In genomic region chr3:64225695-64226499, GRCh38 we compare ENCODE assay signal across 9 cellular contexts. TPM values are rescaled to one million over a fixed set of nuclear protein-coding genes. Genes with fewer than 3 reads are reported as not detected.
DNase-seq lines count a peak whose midpoint lies in the region; ATAC-seq and TF ChIP-seq lines count a peak whose summit lies in the region.
"Had no signal": no experiment of that assay in that cellular context is flagged by ENCODE, and none has a peak within 500 bp of the region (broad histone marks: within the 10 kb centered on the region; RNA-seq: fewer than 3 reads in every experiment).

No MANE protein-coding gene starts in this region.

- H2AFZ ChIP-seq in neural cell (ENCODE audit: low read depth, low read length): peak overlapping the region; percentile 5

- TF ChIP-seq RAD21 in neural cell (conservative IDR thresholded peaks at IDR 0.05): no peak

- H3K79me2 ChIP-seq in neural cell (replicated peaks; ENCODE audit: insufficient read depth, low read length): no peaks in the 10 kb centered on the region

- H3K27ac ChIP-seq in BLaER1: no peak overlapping the region
- H3K27ac ChIP-seq in caudate nucleus (ENCODE audit: low read depth, low read length): peak overlapping the region; percentile 49
- H3K27ac ChIP-seq in neural cell (ENCODE audit: low read length): peak overlapping the region; percentile 53
- H3K27ac ChIP-seq in CD8-positive, alpha-beta memory T cell (ENCODE audit: low read depth, low read length): no peak overlapping the region

- H3K9me2 ChIP-seq in neural cell (ENCODE audit: insufficient read depth, low read length): no peaks in the 10 kb centered on the region

- TF ChIP-seq CTCF in neural cell (IDR thresholded peaks at IDR 0.05; ENCODE audit: poor library complexity, severe bottlenecking): no peak

- H3K4me3 Mint-ChIP-seq in CD8-positive, alpha-beta memory T cell: no peak overlapping the region
- H3K4me3 Mint-ChIP-seq: activated naive CD4-positive, alpha-beta T cell treated with anti-CD3 and anti-CD28 coated beads, Interleukin-2, amount 50 U/mL, for 24 hours had no signal

- peaks cover 0 to 2% (median 0%) of the 10 kb centered on the region in 3 donors for H3K36me3 Mint-ChIP-seq in CD8-positive, alpha-beta memory T cell
- H3K36me3 Mint-ChIP-seq: activated naive CD4-positive, alpha-beta T cell treated with anti-CD3 and anti-CD28 coated beads, Interleukin-2, amount 50 U/mL, for 24 hours had no signal

- H3K9me3 ChIP-seq in BLaER1: no peaks in the 10 kb centered on the region
- H3K9me3 ChIP-seq in neural cell (ENCODE audit: low read length): no peaks in the 10 kb centered on the region
- H3K9me3 ChIP-seq in CD8-positive, alpha-beta memory T cell (ENCODE audit: low read length): no peaks in the 10 kb centered on the region

- TF ChIP-seq EP300 in neural cell (conservative IDR thresholded peaks at IDR 0.05; ENCODE audit: poor library complexity, severe bottlenecking): no peak

- H3K27ac Mint-ChIP-seq in CD8-positive, alpha-beta memory T cell: no peak overlapping the region
- H3K27ac Mint-ChIP-seq: activated naive CD4-positive, alpha-beta T cell treated with anti-CD3 and anti-CD28 coated beads, Interleukin-2, amount 50 U/mL, for 24 hours had no signal

- ATAC-seq in HG02884 (IDR thresholded peaks at IDR 0.05; ENCODE audit: unreplicated experiment) (peak; percentile 7), GM21381 (IDR thresholded peaks at IDR 0.05; ENCODE audit: unreplicated experiment) (no peak)

- peaks cover 26% of the 10 kb centered on the region for H3K4me1 ChIP-seq in BLaER1
- H3K4me1 ChIP-seq in CD8-positive, alpha-beta memory T cell (ENCODE audit: insufficient read depth, low read length): no peaks in the 10 kb centered on the region

- H4K20me1 ChIP-seq in BLaER1 (no peaks in the 10 kb centered on the region), neural cell (ENCODE audit: insufficient read depth) (no peaks in the 10 kb centered on the region)

- peak overlapping the region; percentile 52 for H3K4me2 ChIP-seq in BLaER1
- peak overlapping the region; percentile 47 for H3K4me2 ChIP-seq in neural cell (ENCODE audit: low read length)

- no peaks in the 10 kb centered on the region for H3F3A ChIP-seq in neural cell (ENCODE audit: insufficient read depth, low read length, poor library complexity, severe bottlenecking)

- H3K36me3 ChIP-seq in BLaER1 (no peaks in the 10 kb centered on the region), neural cell (ENCODE audit: insufficient read depth, low read length) (no peaks in the 10 kb centered on the region)
- no peaks in the 10 kb centered on the region for H3K36me3 ChIP-seq in CD8-positive, alpha-beta memory T cell (ENCODE audit: insufficient read depth, low read length)

- POLR2A ChIA-PET in CD8-positive, alpha-beta memory T cell (lab: Charles Lee): no interaction called here

- peaks cover 0 to 2% (median 0%) of the 10 kb centered on the region in 5 donors for H3K9me3 Mint-ChIP-seq in CD8-positive, alpha-beta memory T cell
- H3K9me3 Mint-ChIP-seq: activated naive CD4-positive, alpha-beta T cell treated with anti-CD3 and anti-CD28 coated beads, Interleukin-2, amount 50 U/mL, for 24 hours had no signal

- H3K27me3 ChIP-seq in BLaER1 (no peaks in the 10 kb centered on the region), neural cell (ENCODE audit: insufficient read depth, low read depth, low read length) (no peaks in the 10 kb centered on the region)
- no peaks in the 10 kb centered on the region for H3K27me3 ChIP-seq in CD8-positive, alpha-beta memory T cell (ENCODE audit: insufficient read depth, low read length, poor library complexity, severe bottlenecking)

- DNase-seq in caudate nucleus (lab: John Stamatoyannopoulos, UW) (no peak), AG20443 (ENCODE audit: low spot score) (no peak)
- DNase-seq in CD8-positive, alpha-beta memory T cell: no peak
- DNase-seq in activated CD8-positive, alpha-beta memory T cell treated with anti-CD3 and anti-CD28 coated beads, Interleukin-2, amount 50 U/mL, for 4 hours: no peak

- no peak overlapping the region for H3K4me3 ChIP-seq in BLaER1
- H3K4me3 ChIP-seq in neural cell (ENCODE audit: low read length): peak overlapping the region; percentile 59
- H3K4me3 ChIP-seq in CD8-positive, alpha-beta memory T cell (ENCODE audit: low read length): no peak overlapping the region

- CTCF ChIA-PET in CD8-positive, alpha-beta memory T cell (lab: Charles Lee): no interaction called here

- H3K4me1 Mint-ChIP-seq in CD8-positive, alpha-beta memory T cell: no peaks in the 10 kb centered on the region
- H3K4me1 Mint-ChIP-seq: activated naive CD4-positive, alpha-beta T cell treated with anti-CD3 and anti-CD28 coated beads, Interleukin-2, amount 50 U/mL, for 24 hours had no signal

- peaks cover 7 to 17% of the 10 kb centered on the region in 2 donors for H3K27me3 Mint-ChIP-seq in CD8-positive, alpha-beta memory T cell

- H3K9ac ChIP-seq in BLaER1: no peak overlapping the region
- peak overlapping the region; percentile 58 for H3K9ac ChIP-seq in neural cell (ENCODE audit: low read length)

TF ChIP-seq in neural cell, 6 proteins besides CTCF, POLR2A, EP300 and RAD21:
- TF ChIP-seq EZH2 (IDR thresholded peaks at IDR 0.05; ENCODE audit: borderline replicate concordance, insufficient read depth, low read length, poor library complexity, severe bottlenecking) (no peak), POLR2AphosphoS5 (IDR thresholded peaks at IDR 0.05) (no peak), MXI1 (conservative IDR thresholded peaks at IDR 0.05; ENCODE audit: poor library complexity, severe bottlenecking) (no peak), TAF1 (IDR thresholded peaks at IDR 0.05; ENCODE audit: low read depth) (no peak), SMC3 (conservative IDR thresholded peaks at IDR 0.05; ENCODE audit: poor library complexity) (no peak)
- TF ChIP-seq, protein P1, sequence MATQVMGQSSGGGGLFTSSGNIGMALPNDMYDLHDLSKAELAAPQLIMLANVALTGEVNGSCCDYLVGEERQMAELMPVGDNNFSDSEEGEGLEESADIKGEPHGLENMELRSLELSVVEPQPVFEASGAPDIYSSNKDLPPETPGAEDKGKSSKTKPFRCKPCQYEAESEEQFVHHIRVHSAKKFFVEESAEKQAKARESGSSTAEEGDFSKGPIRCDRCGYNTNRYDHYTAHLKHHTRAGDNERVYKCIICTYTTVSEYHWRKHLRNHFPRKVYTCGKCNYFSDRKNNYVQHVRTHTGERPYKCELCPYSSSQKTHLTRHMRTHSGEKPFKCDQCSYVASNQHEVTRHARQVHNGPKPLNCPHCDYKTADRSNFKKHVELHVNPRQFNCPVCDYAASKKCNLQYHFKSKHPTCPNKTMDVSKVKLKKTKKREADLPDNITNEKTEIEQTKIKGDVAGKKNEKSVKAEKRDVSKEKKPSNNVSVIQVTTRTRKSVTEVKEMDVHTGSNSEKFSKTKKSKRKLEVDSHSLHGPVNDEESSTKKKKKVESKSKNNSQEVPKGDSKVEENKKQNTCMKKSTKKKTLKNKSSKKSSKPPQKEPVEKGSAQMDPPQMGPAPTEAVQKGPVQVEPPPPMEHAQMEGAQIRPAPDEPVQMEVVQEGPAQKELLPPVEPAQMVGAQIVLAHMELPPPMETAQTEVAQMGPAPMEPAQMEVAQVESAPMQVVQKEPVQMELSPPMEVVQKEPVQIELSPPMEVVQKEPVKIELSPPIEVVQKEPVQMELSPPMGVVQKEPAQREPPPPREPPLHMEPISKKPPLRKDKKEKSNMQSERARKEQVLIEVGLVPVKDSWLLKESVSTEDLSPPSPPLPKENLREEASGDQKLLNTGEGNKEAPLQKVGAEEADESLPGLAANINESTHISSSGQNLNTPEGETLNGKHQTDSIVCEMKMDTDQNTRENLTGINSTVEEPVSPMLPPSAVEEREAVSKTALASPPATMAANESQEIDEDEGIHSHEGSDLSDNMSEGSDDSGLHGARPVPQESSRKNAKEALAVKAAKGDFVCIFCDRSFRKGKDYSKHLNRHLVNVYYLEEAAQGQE (IDR thresholded peaks at IDR 0.05; ENCODE audit: borderline replicate concordance): no peak

RNA-seq across cellular contexts. Expression of gene PRICKLE2, which starts 0.6 kb away (rescaled TPM):
- 8.7 TPM in 2 replicates for polyA plus RNA-seq in neural cell
- 42.1 and 51.7 TPM in 2 replicates for polyA minus RNA-seq in neural cell
- not detected for total RNA-seq in CD8-positive, alpha-beta memory T cell
- not detected for polyA plus RNA-seq in CD8-positive, alpha-beta memory T cell

Comparison
In these comparisons a context has a peak if more than half of its experiments do, and no peak if none do; other contexts are left out.
1. H3K27ac ChIP-seq: peak in caudate nucleus (single experiment) and neural cell (single experiment); none in BLaER1 (single experiment) and CD8-positive, alpha-beta memory T cell (single experiment).